Comparison of ENCODE assay signal across 19 cellular contexts in the genomic region with DNA sequence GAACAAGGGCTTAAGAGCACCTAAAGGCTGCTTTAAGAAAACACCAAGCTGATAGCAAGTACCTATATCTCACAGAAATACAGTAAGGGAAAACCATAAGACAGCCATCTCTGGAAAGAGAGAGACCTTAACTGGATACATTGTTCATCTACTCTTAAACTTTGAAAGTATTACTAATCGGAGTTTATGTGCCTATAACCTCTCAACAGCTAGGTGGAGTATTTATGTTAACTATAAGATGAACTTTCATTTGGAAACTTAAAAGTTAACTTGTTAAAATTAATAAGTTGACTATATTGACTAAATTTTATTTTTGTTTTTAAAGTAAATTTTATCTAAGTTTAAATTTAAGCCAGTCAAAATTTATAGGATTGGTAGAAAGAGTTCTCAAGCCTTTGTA.
"Had no signal": no experiment of that assay in that cellular context is flagged by ENCODE, and none has a peak within 500 bp of the region (broad histone marks: within the 10 kb centered on the region; RNA-seq: fewer than 3 reads in every experiment).

No MANE protein-coding gene starts in this region.

- H3K9me3 Mint-ChIP-seq: activated T-helper 2 cell treated with anti-CD3 and anti-CD28 coated beads, Interferon-gamma antibody, Interleukin-2, Interleukin-4, amounts not matched to agents 10 μg/mL and 5 μg/mL and 100 μg/mL, durations not matched to agents 14 hours and 24 hours and 36 hours; effector memory CD8-positive, alpha-beta T cell; natural killer cell; stimulated activated naive CD8-positive, alpha-beta T cell treated with anti-CD3 and anti-CD28 coated beads, Interleukin-15, Interleukin-2, amounts not matched to agents 100 ng/mL and 50 ng/mL, for 24 hours had no signal

- H3K4me3 Mint-ChIP-seq: effector memory CD8-positive, alpha-beta T cell; natural killer cell; stimulated activated naive CD8-positive, alpha-beta T cell treated with anti-CD3 and anti-CD28 coated beads, Interleukin-15, Interleukin-2, amounts not matched to agents 100 ng/mL and 50 ng/mL, for 24 hours had no signal

- H3K27me3 Mint-ChIP-seq: stimulated activated naive CD8-positive, alpha-beta T cell treated with anti-CD3 and anti-CD28 coated beads, Interleukin-15, Interleukin-2, amounts not matched to agents 100 ng/mL and 50 ng/mL, for 24 hours had no signal

- H3K36me3 Mint-ChIP-seq: natural killer cell had no signal

- DNase-seq: activated CD4-positive, alpha-beta T cell treated with anti-CD3 and anti-CD28 coated beads, Interleukin-2, amount 50 U/mL, for 1 hour; activated CD4-positive, CD25-positive, alpha-beta regulatory T cell; activated naive CD4-positive, alpha-beta T cell treated with anti-CD3 and anti-CD28 coated beads, Interleukin-2, amount 50 U/mL, for 16 hours; adrenal gland; caudate nucleus; effector memory CD8-positive, alpha-beta T cell; erythroblast; mammary epithelial cell; mucosa of descending colon; natural killer cell; nucleus accumbens; psoas muscle; sigmoid colon; stimulated activated CD4-positive, alpha-beta T cell treated with anti-CD3 and anti-CD28 coated beads, Interleukin-12 subunit alpha, Interleukin-12 subunit beta, amount 100 ng/mL, for 4 hours; stimulated activated CD4-positive, alpha-beta T cell treated with anti-CD3 and anti-CD28 coated beads, Interleukin-4, amount 100 ng/mL, for 1 hour; stimulated activated CD8-positive, alpha-beta memory T cell treated with anti-CD3 and anti-CD28 coated beads, Interleukin-4, amount 100 ng/mL, for 48 hours had no signal

- H3K27ac Mint-ChIP-seq: activated T-helper 2 cell treated with anti-CD3 and anti-CD28 coated beads, Interferon-gamma antibody, Interleukin-2, Interleukin-4, amounts not matched to agents 10 μg/mL and 5 μg/mL and 100 μg/mL, durations not matched to agents 14 hours and 24 hours and 36 hours; effector memory CD8-positive, alpha-beta T cell; natural killer cell; stimulated activated naive CD8-positive, alpha-beta T cell treated with anti-CD3 and anti-CD28 coated beads, Interleukin-15, Interleukin-2, amounts not matched to agents 100 ng/mL and 50 ng/mL, for 24 hours had no signal

- H3K36me3 ChIP-seq: adrenal gland, sigmoid colon, thoracic aorta had no signal

- H3K27me3 ChIP-seq: adrenal gland, sigmoid colon had no signal

- H3K4me3 ChIP-seq: adrenal gland, mucosa of descending colon, psoas muscle, sigmoid colon, thoracic aorta had no signal

- H3K4me1 Mint-ChIP-seq: natural killer cell had no signal

- H3K9me3 ChIP-seq: adrenal gland, mucosa of descending colon, psoas muscle, sigmoid colon, thoracic aorta had no signal

- ATAC-seq: effector memory CD8-positive, alpha-beta T cell; mucosa of descending colon; natural killer cell; psoas muscle had no signal

- H3K27ac ChIP-seq: psoas muscle, sigmoid colon, thoracic aorta had no signal

- H3K4me1 ChIP-seq: psoas muscle, sigmoid colon had no signal
